ENCODE assay signal across 9 cellular contexts in the genomic region with DNA sequence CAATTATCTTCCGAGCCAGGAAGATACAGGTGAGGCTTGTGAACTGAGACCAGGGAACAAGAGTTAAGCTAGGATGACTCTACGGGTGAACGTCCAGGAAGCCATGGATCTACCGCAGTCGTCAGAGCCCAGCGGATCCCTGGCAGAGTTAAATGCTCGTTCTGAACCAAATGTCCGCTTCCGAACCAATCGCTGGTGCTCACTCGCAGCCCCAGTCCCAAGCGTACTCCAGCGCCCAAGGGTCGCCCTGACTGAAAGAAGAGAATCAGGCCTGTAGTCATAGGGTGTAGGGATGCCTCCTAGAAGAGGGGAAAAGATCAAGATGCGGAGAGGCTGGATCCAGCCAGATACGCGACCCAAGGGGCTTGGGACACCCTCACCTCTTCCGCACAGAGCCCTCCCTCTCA. TPM values are rescaled to one million over a fixed set of nuclear protein-coding genes. Genes with fewer than 3 reads are reported as not detected.
A peak's percentile ranks its signal among the peaks of the same experiment; 100 is the strongest.
DNase-seq lines count a peak whose midpoint lies in the region; ATAC-seq and TF ChIP-seq lines count a peak whose summit lies in the region.
"Had no signal": no experiment of that assay in that cellular context is flagged by ENCODE, and none has a peak within 500 bp of the region (broad histone marks: within the 10 kb centered on the region; RNA-seq: fewer than 3 reads in every experiment).

No MANE protein-coding gene starts in this region.

- no peak for TF ChIP-seq POLR2A in thyroid gland (IDR thresholded peaks at IDR 0.05)

- no peaks in the 10 kb centered on the region for H3K9me3 Mint-ChIP-seq in activated naive CD8-positive, alpha-beta T cell treated with anti-CD3 and anti-CD28 coated beads, Interleukin-2, amount 50 U/mL, for 24 hours

- H3K36me3 Mint-ChIP-seq in activated naive CD8-positive, alpha-beta T cell treated with anti-CD3 and anti-CD28 coated beads, Interleukin-2, amount 50 U/mL, for 24 hours (ENCODE audit: low read depth) = peaks cover 38% of the 10 kb centered on the region

- no peaks in the 10 kb centered on the region for H3K27me3 Mint-ChIP-seq in activated naive CD8-positive, alpha-beta T cell treated with anti-CD3 and anti-CD28 coated beads, Interleukin-2, amount 50 U/mL, for 24 hours

- peak overlapping the region; percentile 100 for H3K4me3 Mint-ChIP-seq in activated naive CD8-positive, alpha-beta T cell treated with anti-CD3 and anti-CD28 coated beads, Interleukin-2, amount 50 U/mL, for 24 hours

- H3K27ac Mint-ChIP-seq in activated naive CD8-positive, alpha-beta T cell treated with anti-CD3 and anti-CD28 coated beads, Interleukin-2, amount 50 U/mL, for 24 hours = peak overlapping the region; percentile 100

- TF ChIP-seq CTCF in kidney epithelial cell (IDR thresholded peaks at IDR 0.05; ENCODE audit: insufficient read depth, low read length, poor library complexity, severe bottlenecking) = no peak
- TF ChIP-seq CTCF in thyroid gland (IDR thresholded peaks at IDR 0.05) = no peak

- H3K27me3 ChIP-seq in kidney epithelial cell (ENCODE audit: control insufficient read depth, insufficient read depth, low read length) = no peaks in the 10 kb centered on the region
- no peaks in the 10 kb centered on the region for H3K27me3 ChIP-seq in thyroid gland

- peak overlapping the region in 2 of 3 donors; percentile 98 to 100 for H3K27ac ChIP-seq in thyroid gland

- H3K4me1 ChIP-seq in thyroid gland = peaks cover 19 to 22% of the 10 kb centered on the region in 2 donors

- no peaks in the 10 kb centered on the region for H3K36me3 ChIP-seq in kidney epithelial cell (ENCODE audit: control insufficient read depth, insufficient read depth, low read length)
- H3K36me3 ChIP-seq in thyroid gland = peaks cover 22 to 26% of the 10 kb centered on the region in 2 donors

- intact Hi-C loops in thyroid gland (cut with DNase I) = loop anchor here (5.0 kb wide), 1 partner anchor 95 kb away; no protein-coding TSS in a partner anchor

- WGBS in thyroid gland, 2 donors = 0 to 1% methylated on average over 18 of the region's 18 CpGs

- DNase-seq in NCI-H345 (lab: John Stamatoyannopoulos, UW) (peak; percentile 53), NCI-H345 treated with DMSO at 0.1 percent for 48 hours (lab: John Stamatoyannopoulos, UW; ENCODE audit: unreplicated experiment) (no peak), kidney epithelial cell (ENCODE audit: low read depth) (no peak), thyroid gland (no peak), GM03348 (ENCODE audit: low spot score) (no peak), SKM-1 (lab: John Stamatoyannopoulos, UW; ENCODE audit: unreplicated experiment) (no peak)
- DNase-seq in activated naive CD8-positive, alpha-beta T cell treated with anti-CD3 and anti-CD28 coated beads, Interleukin-2, amount 50 U/mL, for 24 hours = no peak

- no peaks in the 10 kb centered on the region for H3K9me3 ChIP-seq in thyroid gland

- peaks cover 36% of the 10 kb centered on the region for H3K4me1 Mint-ChIP-seq in activated naive CD8-positive, alpha-beta T cell treated with anti-CD3 and anti-CD28 coated beads, Interleukin-2, amount 50 U/mL, for 24 hours

- ATAC-seq in HG03432 (IDR thresholded peaks at IDR 0.05; ENCODE audit: unreplicated experiment) = peak; percentile 5
- ATAC-seq in activated naive CD8-positive, alpha-beta T cell treated with anti-CD3 and anti-CD28 coated beads, Interleukin-2, amount 50 U/mL, for 24 hours = peak; percentile 0

- H3K4me3 ChIP-seq in kidney epithelial cell (ENCODE audit: low read depth, low read length) (peak overlapping the region; percentile 88), thyroid gland (replicated peaks in 1 of 3) (peak overlapping the region; percentile 59 to 98 (median 60))

RNA-seq across cellular contexts. Expression of a gene that starts 0.3 kb away (rescaled TPM):
- 21.1 and 23.4 TPM in 2 replicates for total RNA-seq in kidney epithelial cell
- total RNA-seq in thyroid gland = 10 to 100 TPM; 17.1 to 24.9 (median 19.7) TPM

RNA-seq across cellular contexts. Expression of a gene that starts 0.8 kb away (rescaled TPM):
- total RNA-seq in kidney epithelial cell (104 and 109 TPM in 2 replicates), thyroid gland (100 to 1,000 TPM in 2 of 4 donors, 10 to 100 TPM in 2; 49.4 to 111 (median 93.2) TPM)

RNA-seq across cellular contexts. Expression of a gene that starts 33.8 kb away (rescaled TPM):
- total RNA-seq in kidney epithelial cell (0.04 and 0.82 TPM in 2 replicates), thyroid gland (under 1 TPM in 2 of 4 donors, not detected in 2; 0.22 to 0.67 TPM)

RNA-seq across cellular contexts. Expression of a gene that starts 41.5 kb away (rescaled TPM):
- total RNA-seq in kidney epithelial cell = 0.13 and 1.2 TPM in 2 replicates
- total RNA-seq in thyroid gland = not detected
- total RNA-seq: Daoy had no signal
